Comparison of ENCODE assay signal across 19 cellular contexts in the genomic region with DNA sequence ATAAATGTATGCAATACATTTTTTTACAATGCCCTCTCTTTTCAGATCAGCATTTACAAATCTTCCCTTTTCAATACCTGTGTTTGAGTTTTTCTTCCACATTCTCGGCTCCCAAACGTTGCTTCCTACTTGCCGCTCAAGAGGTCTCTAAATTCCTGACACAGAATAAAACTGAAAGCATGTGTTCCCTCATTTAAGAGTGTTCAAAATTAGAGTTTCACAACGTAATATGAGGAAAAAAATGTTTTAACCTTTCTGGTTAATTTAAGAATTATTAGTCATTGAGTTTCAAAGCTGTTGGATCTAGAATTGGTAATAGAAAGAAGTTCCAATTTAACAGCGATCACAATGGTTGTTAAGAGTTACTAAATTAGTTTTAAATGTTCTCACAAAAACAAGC.
DNase-seq lines count a peak whose midpoint lies in the region; ATAC-seq lines count a peak whose summit lies in the region.
"Had no signal": no experiment of that assay in that cellular context is flagged by ENCODE, and none has a peak within 500 bp of the region (broad histone marks: within the 10 kb centered on the region; RNA-seq: fewer than 3 reads in every experiment).

No MANE protein-coding gene starts in this region.

- H3K27me3 Mint-ChIP-seq in activated CD4-positive, alpha-beta T cell treated with anti-CD3 and anti-CD28 coated beads, Interleukin-2, amount 10 ng/mL, durations not matched to agents 7 days and 5 days = no peaks in the 10 kb centered on the region
- H3K27me3 Mint-ChIP-seq in activated naive CD8-positive, alpha-beta T cell = no peaks in the 10 kb centered on the region
- no peaks in the 10 kb centered on the region for H3K27me3 Mint-ChIP-seq in stimulated activated naive B cell treated with anti-CD40 and anti-IgM and Interleukin-4, amounts not matched to agents 10 μg/mL and 1 μg/mL and 100 μg/mL, for 72 hours
- H3K27me3 Mint-ChIP-seq: type B pancreatic cell had no signal

- peak overlapping the region; percentile 37 for H3K4me3 Mint-ChIP-seq in activated CD4-positive, alpha-beta T cell treated with anti-CD3 and anti-CD28 coated beads, Interleukin-2, amount 10 ng/mL, durations not matched to agents 7 days and 5 days
- no peak overlapping the region for H3K4me3 Mint-ChIP-seq in activated naive CD8-positive, alpha-beta T cell
- H3K4me3 Mint-ChIP-seq in stimulated activated naive B cell treated with anti-CD40 and anti-IgM and Interleukin-4, amounts not matched to agents 10 μg/mL and 1 μg/mL and 100 μg/mL, for 72 hours = peak overlapping the region; percentile 46 to 54
- H3K4me3 Mint-ChIP-seq: CD14-positive monocyte, type B pancreatic cell had no signal

- no peak overlapping the region for H3K14ac ChIP-seq in trophoblast cell (ENCODE audit: low read length)

- no peaks in the 10 kb centered on the region for H4K20me1 ChIP-seq in GM23248 (ENCODE audit: insufficient read depth)

- H3K79me1 ChIP-seq in trophoblast cell (ENCODE audit: low read length) = no peaks in the 10 kb centered on the region

- no peak overlapping the region for H3K18ac ChIP-seq in trophoblast cell (ENCODE audit: low read length)

- H3K4me1 ChIP-seq in GM23248 (ENCODE audit: insufficient read depth) = peaks cover 12% of the 10 kb centered on the region
- H3K4me1 ChIP-seq in trophoblast cell (ENCODE audit: control insufficient read depth in 1 of 2, insufficient read depth in 2 of 2, low read length in 2 of 2) = peaks cover 0 to 2% of the 10 kb centered on the region in 2 experiments

- no peak overlapping the region for H2AK5ac ChIP-seq in trophoblast cell (ENCODE audit: low read length)

- peak overlapping the region; percentile 21 for H3K4me2 ChIP-seq in GM23248 (ENCODE audit: unreplicated experiment)
- H3K4me2 ChIP-seq in trophoblast cell (ENCODE audit: low read length) = no peak overlapping the region
- H3K4me2 ChIP-seq: hepatocyte, PC-9 had no signal

- no peaks in the 10 kb centered on the region; the same call in 1 of the 2 replicates for H3K9me2 ChIP-seq in GM23248 (ENCODE audit: insufficient read depth)

- 34 to 37% methylated on average over 5 of the region's 5 CpGs for WGBS in GM23248 (ENCODE audit: low coverage in 1 of 2, low lambda C conversion rate in 2 of 2, missing lambda C conversion rate in 2 of 2), 2 experiments
- no CpG with 5 or more reads among the region's 5 CpGs for WGBS in trophoblast cell (ENCODE audit: extremely low coverage, insufficient coverage, insufficient read length)

- no peak overlapping the region for H4K12ac ChIP-seq in trophoblast cell (ENCODE audit: low read depth, low read length)

- H4K8ac ChIP-seq in trophoblast cell (ENCODE audit: low read depth, low read length) = no peak overlapping the region

- peaks cover 14% of the 10 kb centered on the region for H3K9me3 Mint-ChIP-seq in activated CD4-positive, alpha-beta T cell treated with anti-CD3 and anti-CD28 coated beads, Interleukin-2, amount 10 ng/mL, durations not matched to agents 7 days and 5 days
- H3K9me3 Mint-ChIP-seq in activated naive CD8-positive, alpha-beta T cell (ENCODE audit: low read depth) = no peaks in the 10 kb centered on the region
- peaks cover 13 to 17% of the 10 kb centered on the region in 2 donors for H3K9me3 Mint-ChIP-seq in stimulated activated naive B cell treated with anti-CD40 and anti-IgM and Interleukin-4, amounts not matched to agents 10 μg/mL and 1 μg/mL and 100 μg/mL, for 72 hours

- no peak overlapping the region for H2BK5ac ChIP-seq in trophoblast cell (ENCODE audit: low read depth, low read length, poor library complexity)

- H3K27ac ChIP-seq in GM23248 (no peak overlapping the region), trophoblast cell (ENCODE audit: low read depth, low read length) (no peak overlapping the region)
- H3K27ac ChIP-seq: hepatocyte, PC-9 had no signal

- H3K4ac ChIP-seq in trophoblast cell (ENCODE audit: low read depth, low read length) = no peak overlapping the region

- H2BK12ac ChIP-seq in trophoblast cell (ENCODE audit: low read length) = no peak overlapping the region

- H4K91ac ChIP-seq in trophoblast cell (ENCODE audit: low read depth, low read length) = no peak overlapping the region

- CTCF ChIA-PET in activated CD4-positive, alpha-beta T cell treated with anti-CD3 and anti-CD28 coated beads, Interleukin-2, amount 10 ng/mL, durations not matched to agents 7 days and 5 days (lab: Charles Lee) = interaction anchor here (1.3 to 1.6 kb wide), 2 partner anchors 9 to 28 kb away, joined by 3 to 4 read pairs; no protein-coding TSS in a partner anchor

- H2AFZ ChIP-seq in GM23248 (peak overlapping the region; percentile 58), trophoblast cell (ENCODE audit: insufficient read depth, low read length, poor library complexity) (no peak overlapping the region)
- H2AFZ ChIP-seq: hepatocyte, PC-9 had no signal

- DNase-seq in activated CD4-positive, alpha-beta T cell treated with anti-CD3 and anti-CD28 coated beads, Interleukin-2, amount 10 ng/mL, durations not matched to agents 7 days and 5 days = no peak
- no peak for DNase-seq in activated CD4-positive, alpha-beta T cell treated with anti-CD3 and anti-CD28 coated beads for 4 hours
- no peak for DNase-seq in GM23248
- DNase-seq in stimulated activated naive B cell treated with anti-CD40 and anti-IgM and Interleukin-4, amounts not matched to agents 10 μg/mL and 1 μg/mL and 100 μg/mL, for 72 hours = no peak
- no peak for DNase-seq in trophoblast cell
- no peak for DNase-seq in HPDE6-E6E7 (ENCODE audit: extremely low spot score)
- no peak for DNase-seq in midbrain (lab: John Stamatoyannopoulos, UW)
- DNase-seq: amygdala, cerebellar nuclear complex, IMR-90, NCI-H2081 treated with DMSO at 0.1 percent for 48 hours, NCI-H524 treated with DMSO at 0.1 percent for 48 hours, nucleus accumbens, PC-9 had no signal

- no peak overlapping the region for H2BK120ac ChIP-seq in trophoblast cell (ENCODE audit: insufficient read depth, low read length, poor library complexity)

- H3K27me3 ChIP-seq in GM23248 (replicated peaks; ENCODE audit: insufficient read depth) (no peaks in the 10 kb centered on the region), trophoblast cell (ENCODE audit: insufficient read depth, low read length) (no peaks in the 10 kb centered on the region)
- H3K27me3 ChIP-seq: hepatocyte had no signal

- H3K9ac ChIP-seq in GM23248 = 0 out of 2 replicates have a peak overlapping the region, but pooled peaks have one; percentile 3
- no peak overlapping the region for H3K9ac ChIP-seq in trophoblast cell (ENCODE audit: low read length)

- H3K9me3 ChIP-seq in GM23248 (ENCODE audit: low read depth) (no peaks in the 10 kb centered on the region), trophoblast cell (ENCODE audit: insufficient read depth, low read depth, low read length) (no peaks in the 10 kb centered on the region)

- in situ Hi-C loops in GM23248 (cut with MboI) = no loop called here

- no peak overlapping the region for H3K23ac ChIP-seq in trophoblast cell (ENCODE audit: low read length)

- H3K4me3 ChIP-seq in GM23248 = peak overlapping the region; percentile 32
- no peak overlapping the region for H3K4me3 ChIP-seq in trophoblast cell (ENCODE audit: low read depth, low read length)
- H3K4me3 ChIP-seq: hepatocyte, PC-9 had no signal

- peak overlapping the region; percentile 19 for H3K27ac Mint-ChIP-seq in activated CD4-positive, alpha-beta T cell treated with anti-CD3 and anti-CD28 coated beads, Interleukin-2, amount 10 ng/mL, durations not matched to agents 7 days and 5 days
- H3K27ac Mint-ChIP-seq in activated naive CD8-positive, alpha-beta T cell = peak overlapping the region; percentile 51
- H3K27ac Mint-ChIP-seq in stimulated activated naive B cell treated with anti-CD40 and anti-IgM and Interleukin-4, amounts not matched to agents 10 μg/mL and 1 μg/mL and 100 μg/mL, for 72 hours = peak overlapping the region; percentile 94
- H3K27ac Mint-ChIP-seq: type B pancreatic cell had no signal

- peak; percentile 26 to 31 for ATAC-seq in stimulated activated naive B cell treated with anti-CD40 and anti-IgM and Interleukin-4, amounts not matched to agents 10 μg/mL and 1 μg/mL and 100 μg/mL, for 72 hours (replicated peaks)
- ATAC-seq: sciatic nerve had no signal

- peaks cover 92% of the 10 kb centered on the region for H3K36me3 Mint-ChIP-seq in activated CD4-positive, alpha-beta T cell treated with anti-CD3 and anti-CD28 coated beads, Interleukin-2, amount 10 ng/mL, durations not matched to agents 7 days and 5 days (ENCODE audit: low read depth)
- peaks cover 68% of the 10 kb centered on the region for H3K36me3 Mint-ChIP-seq in activated naive CD8-positive, alpha-beta T cell
- peaks cover 88 to 94% of the 10 kb centered on the region in 2 donors for H3K36me3 Mint-ChIP-seq in stimulated activated naive B cell treated with anti-CD40 and anti-IgM and Interleukin-4, amounts not matched to agents 10 μg/mL and 1 μg/mL and 100 μg/mL, for 72 hours

- peaks cover 49% of the 10 kb centered on the region for H3K79me2 ChIP-seq in GM23248 (ENCODE audit: insufficient read depth)
- H3K79me2 ChIP-seq in trophoblast cell (ENCODE audit: control insufficient read depth, insufficient read depth, low read length, poor library complexity) = no peaks in the 10 kb centered on the region

- peaks cover 62% of the 10 kb centered on the region for H3K4me1 Mint-ChIP-seq in activated CD4-positive, alpha-beta T cell treated with anti-CD3 and anti-CD28 coated beads, Interleukin-2, amount 10 ng/mL, durations not matched to agents 7 days and 5 days
- H3K4me1 Mint-ChIP-seq in activated naive CD8-positive, alpha-beta T cell (ENCODE audit: low read depth) = peaks cover 28% of the 10 kb centered on the region
- peaks cover 67 to 94% of the 10 kb centered on the region in 2 donors for H3K4me1 Mint-ChIP-seq in stimulated activated naive B cell treated with anti-CD40 and anti-IgM and Interleukin-4, amounts not matched to agents 10 μg/mL and 1 μg/mL and 100 μg/mL, for 72 hours

- POLR2A ChIA-PET in activated CD4-positive, alpha-beta T cell treated with anti-CD3 and anti-CD28 coated beads, Interleukin-2, amount 10 ng/mL, durations not matched to agents 7 days and 5 days (lab: Charles Lee) = no interaction called here

- H3K36me3 ChIP-seq in GM23248 (ENCODE audit: low read depth) (no peaks in the 10 kb centered on the region), trophoblast cell (ENCODE audit: control insufficient read depth in 1 of 2, insufficient read depth in 2 of 2, low read length in 2 of 2) (peaks cover 0 to 4% of the 10 kb centered on the region in 2 experiments)

- no peaks in the 10 kb centered on the region for H3F3A ChIP-seq in GM23248 (ENCODE audit: insufficient read depth)

Comparison
In these comparisons a context has a peak if more than half of its experiments do, and no peak if none do; other contexts are left out.
1. H3K27ac Mint-ChIP-seq: peak in every context shown above with its lines; median percentile 94 in stimulated activated naive B cell treated with anti-CD40 and anti-IgM and Interleukin-4, amounts not matched to agents 10 μg/mL and 1 μg/mL and 100 μg/mL, for 72 hours; 51 in activated naive CD8-positive, alpha-beta T cell; 19 in activated CD4-positive, alpha-beta T cell treated with anti-CD3 and anti-CD28 coated beads, Interleukin-2, amount 10 ng/mL, durations not matched to agents 7 days and 5 days.